ENCODE assay signal across 1 cellular context in the genomic region with DNA sequence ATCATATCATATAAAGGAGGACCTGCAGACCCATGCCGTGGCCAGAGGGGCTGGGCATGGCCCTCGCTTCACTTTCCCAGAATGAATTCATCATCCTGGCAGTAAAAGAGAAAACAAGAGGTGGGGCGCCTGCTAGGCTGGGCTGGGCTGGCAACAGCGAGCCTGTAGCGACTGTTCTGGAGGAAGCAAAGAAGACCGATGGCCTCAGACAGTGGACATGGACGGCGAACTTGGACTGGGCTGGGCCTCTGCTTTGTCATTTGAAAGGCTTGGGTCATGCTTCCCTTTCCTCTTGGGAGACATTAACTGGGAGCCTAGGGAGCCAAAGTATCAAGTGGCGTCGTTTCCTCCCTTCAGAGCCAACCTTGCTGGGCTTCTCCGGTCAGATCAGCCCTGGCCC.
TF ChIP-seq lines count a peak whose summit lies in the region.

No MANE protein-coding gene starts in this region.

TF ChIP-seq in endothelial cell of umbilical vein, 7 proteins besides CTCF, POLR2A, EP300 and RAD21:
- TF ChIP-seq MYC (IDR thresholded peaks at IDR 0.05; ENCODE audit: low read depth, low read length) (no peak), EZH2 (IDR thresholded peaks at IDR 0.05; ENCODE audit: borderline replicate concordance, low read depth, low read length, severe bottlenecking) (peak; percentile 16), FOS (IDR thresholded peaks at IDR 0.05; ENCODE audit: borderline replicate concordance, insufficient read depth, low read length) (no peak), JUN (IDR thresholded peaks at IDR 0.05; ENCODE audit: borderline replicate concordance, insufficient read depth, insufficient read length, low read depth) (no peak)
- TF ChIP-seq, protein P1, sequence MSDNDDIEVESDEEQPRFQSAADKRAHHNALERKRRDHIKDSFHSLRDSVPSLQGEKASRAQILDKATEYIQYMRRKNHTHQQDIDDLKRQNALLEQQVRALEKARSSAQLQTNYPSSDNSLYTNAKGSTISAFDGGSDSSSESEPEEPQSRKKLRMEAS (IDR thresholded peaks at IDR 0.05; ENCODE audit: insufficient read depth, insufficient read length) = no peak
